ENCODE assay signal across 8 cellular contexts in genomic region chr5:90528704-90529233, GRCh38. TPM values are rescaled to one million over a fixed set of nuclear protein-coding genes. Genes with fewer than 3 reads are reported as not detected.
DNase-seq lines count a peak whose midpoint lies in the region; ATAC-seq and TF ChIP-seq lines count a peak whose summit lies in the region.

No MANE protein-coding gene starts in this region.

- H3K9me3 ChIP-seq in SK-N-MC (ENCODE audit: low read depth, low read length), result no peaks in the 10 kb centered on the region
- no peaks in the 10 kb centered on the region for H3K9me3 ChIP-seq in uterus

- H3K27ac ChIP-seq in SK-N-MC, result no peak overlapping the region
- H3K27ac ChIP-seq in uterus, result peak overlapping the region; percentile 96 to 97

- TF ChIP-seq POLR2A in uterus (IDR thresholded peaks at IDR 0.05), result no peak

- H3K9ac ChIP-seq in SK-N-MC (ENCODE audit: insufficient read length), result peak overlapping the region; percentile 86

- H3K4me1 ChIP-seq in uterus, result peaks cover 0 to 3% of the 10 kb centered on the region in 2 donors

- DNase-seq in NCI-H748 (lab: John Stamatoyannopoulos, UW; ENCODE audit: unreplicated experiment) (peak; percentile 66), NCI-H748 treated with DMSO at 0.1 percent for 48 hours (lab: John Stamatoyannopoulos, UW) (no peak), SK-N-MC (ENCODE audit: low read depth, low spot score) (no peak), dermis blood vessel endothelial cell (peak; percentile 42), midbrain (lab: John Stamatoyannopoulos, UW) (peak; percentile 36), uterus (peak in 1 of 2 donors; percentile 15)
- no peak for DNase-seq in NK-92 treated with Interleukin-12 subunit alpha and Interleukin-12 subunit beta, amount 100 ng/mL, for 24 hours (lab: John Stamatoyannopoulos, UW)

- H3K4me3 ChIP-seq in SK-N-MC, result peak overlapping the region; percentile 100
- H3K4me3 ChIP-seq in uterus, result peak overlapping the region; percentile 89 to 99

- no peaks in the 10 kb centered on the region for H3K27me3 ChIP-seq in uterus

- peaks cover 14% of the 10 kb centered on the region for H3K36me3 ChIP-seq in SK-N-MC (ENCODE audit: insufficient read depth, low read length)
- H3K36me3 ChIP-seq in uterus, result no peaks in the 10 kb centered on the region

- ATAC-seq in HG02840 (IDR thresholded peaks at IDR 0.05; ENCODE audit: low FRiP score, unreplicated experiment), result peak; percentile 4

- no peak for TF ChIP-seq CTCF in uterus (IDR thresholded peaks at IDR 0.05)

- intact Hi-C loops in uterus (cut with DNase I; ENCODE audit: low total_unique reads), result no loop called here

RNA-seq across cellular contexts. Expression of gene LYSMD3, which starts 0.6 kb away (rescaled TPM):
- 18.7 and 26.2 TPM in 2 replicates for total RNA-seq in dermis blood vessel endothelial cell
- total RNA-seq in uterus, result 10 to 100 TPM; 11.5 to 50.3 (median 26.9) TPM

RNA-seq across cellular contexts. Expression of gene ADGRV1, which starts 29.8 kb away (rescaled TPM):
- total RNA-seq in dermis blood vessel endothelial cell, result under 0.01 and 0.14 TPM in 2 replicates
- 10 to 100 TPM in 1 of 4 donors, 1 to 10 TPM in 1, not detected in 2; 1.9 to 11.3 TPM for total RNA-seq in uterus

RNA-seq across cellular contexts. Expression of gene POLR3G, which starts 54.1 kb away (rescaled TPM):
- 4.9 and 12.3 TPM in 2 replicates for total RNA-seq in dermis blood vessel endothelial cell
- total RNA-seq in uterus, result 1 to 10 TPM in 3 of 4 donors, not detected in 1; 2.4 to 4.6 (median 2.5) TPM

RNA-seq across cellular contexts. Expression of gene MBLAC2, which starts 54.2 kb away (rescaled TPM):
- total RNA-seq in dermis blood vessel endothelial cell (5.6 and 6.3 TPM in 2 replicates), uterus (10 to 100 TPM in 3 of 4 donors, 1 to 10 TPM in 1; 2.9 to 16.4 (median 10.7) TPM)

Comparison
In these comparisons a context has a peak if more than half of its experiments do, and no peak if none do; other contexts are left out.
1. DNase-seq: peak in NCI-H748 (single experiment), dermis blood vessel endothelial cell (single experiment) and midbrain (single experiment); none in NCI-H748 treated with DMSO at 0.1 percent for 48 hours (single experiment), SK-N-MC (single experiment) and NK-92 treated with Interleukin-12 subunit alpha and Interleukin-12 subunit beta, amount 100 ng/mL, for 24 hours (single experiment).